Comparison of ENCODE assay signal across 8 cellular contexts in the genomic region with DNA sequence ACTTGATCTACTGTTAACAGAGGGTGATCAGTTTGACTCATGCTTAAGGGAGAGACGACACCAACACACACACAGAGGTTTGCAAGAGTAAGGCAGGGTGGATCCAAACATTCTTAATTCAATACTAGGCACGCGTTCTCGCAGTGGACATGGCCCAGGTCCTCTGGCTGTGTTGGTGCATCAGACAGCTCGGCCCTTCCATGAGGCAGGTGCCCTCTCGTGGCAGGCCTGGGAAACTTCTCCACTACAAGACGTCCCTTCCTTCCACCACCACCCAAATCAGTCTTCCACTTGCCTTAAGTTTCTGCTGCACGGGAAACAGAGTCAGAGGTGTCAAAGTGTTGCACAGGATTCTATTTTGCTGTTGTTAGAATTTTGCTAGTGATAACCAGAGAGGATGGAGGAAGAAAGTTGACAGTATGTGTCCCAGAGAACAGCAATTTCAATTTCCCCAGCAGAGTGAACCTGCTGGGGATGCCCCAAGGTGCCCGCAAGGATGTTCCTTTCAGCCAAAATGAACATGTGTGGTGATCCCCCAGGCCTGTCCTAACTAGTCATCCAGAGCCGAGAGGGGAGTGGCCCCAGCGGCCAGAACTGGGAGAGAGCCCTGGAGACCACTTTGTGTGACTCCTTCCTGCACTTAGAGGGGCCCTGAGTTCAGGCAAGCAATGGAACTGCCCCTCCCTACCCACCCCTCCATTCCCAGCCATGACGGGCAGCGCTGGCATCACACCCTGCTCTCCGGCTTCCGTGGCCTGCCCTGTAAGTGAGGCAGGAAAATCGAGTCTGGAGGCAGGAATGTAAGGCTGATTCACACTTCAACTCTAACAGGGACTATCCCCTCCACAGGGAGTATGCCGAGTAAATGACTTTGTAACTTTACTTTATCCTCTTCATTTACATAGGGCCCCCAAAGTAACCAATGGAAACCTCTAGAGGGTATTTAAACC. TPM values are rescaled to one million over a fixed set of nuclear protein-coding genes. Genes with fewer than 3 reads are reported as not detected.
DNase-seq lines count a peak whose midpoint lies in the region; ATAC-seq, FAIRE-seq and TF ChIP-seq lines count a peak whose summit lies in the region.

No MANE protein-coding gene starts in this region.

- H3K79me2 ChIP-seq in HepG2 (ENCODE audit: insufficient read depth, low read length) = no peaks in the 10 kb centered on the region

- no peaks in the 10 kb centered on the region for H3K27me3 ChIP-seq in HepG2 (ENCODE audit: control insufficient read depth in 1 of 2, insufficient read depth in 2 of 2, low read length in 2 of 2)

- TF ChIP-seq CTCF in choroid plexus epithelial cell (conservative IDR thresholded peaks at IDR 0.05; ENCODE audit: low read depth, low read length) (peak; percentile 93), HepG2 (CRISPR knock-in tag; IDR thresholded peaks at IDR 0.05) (peak; percentile 91)

- peaks cover 9% of the 10 kb centered on the region; the same call in 1 of the 2 replicates for H3K9me3 ChIP-seq in HepG2 (ENCODE audit: low read length)

- no peaks in the 10 kb centered on the region for H3K36me3 ChIP-seq in HepG2 (replicated peaks in 1 of 2; ENCODE audit: control insufficient read depth in 1 of 2, insufficient read depth in 2 of 2, low read length in 2 of 2)

- no peak overlapping the region for H3K4me3 ChIP-seq in choroid plexus epithelial cell (ENCODE audit: low read depth, low read length)
- no peak overlapping the region for H3K4me3 ChIP-seq in HepG2 (replicated peaks in 1 of 3; ENCODE audit: insufficient read depth in 1 of 3, low read depth in 2 of 3, low read length in 3 of 3)

- TF ChIP-seq EP300 in HepG2 (IDR thresholded peaks at IDR 0.05; ENCODE audit: low read depth in 2 of 2, low read length in 2 of 2) (no peak), HepG2 (CRISPR knock-in tag; IDR thresholded peaks at IDR 0.05; ENCODE audit: borderline replicate concordance) (no peak)

- TF ChIP-seq POLR2A in HepG2 (IDR thresholded peaks at IDR 0.05; ENCODE audit: insufficient read depth in 1 of 2, low read depth in 2 of 2, low read length in 2 of 2) = no peak

- in situ Hi-C loops in HepG2 (cut with HindIII; ENCODE audit: extremely low pct_ligation_motif_present, low pct_unique_long_range_greater_than_20kb) = loop anchor here (5.0 kb wide), 1 partner anchor 179 kb away; no protein-coding TSS in a partner anchor

- CTCF ChIA-PET in HepG2 (lab: Yijun Ruan, JAX; ENCODE audit: low intra/inter-chr PET ratio, low total read pairs) = interaction anchor here (2.6 kb wide), 1 partner anchor 178 kb away, joined by 30 read pairs; no protein-coding TSS in a partner anchor

- H2AFZ ChIP-seq in HepG2 (ENCODE audit: low read length) = no peak overlapping the region

- DNase-seq in CD1c-positive myeloid dendritic cell (ENCODE audit: extremely low spot score) = peak; percentile 62
- peak; percentile 17 for DNase-seq in NCI-H1105 treated with DMSO at 0.1 percent for 48 hours (lab: John Stamatoyannopoulos, UW)
- peak; percentile 67 for DNase-seq in activated CD4-positive, alpha-beta T cell treated with anti-CD3 and anti-CD28 coated beads for 1 hour
- DNase-seq in choroid plexus epithelial cell (ENCODE audit: low read depth) = peak; percentile 85
- peak; percentile 54 for DNase-seq in HepG2 (ENCODE audit: low spot score)
- DNase-seq in stimulated activated CD4-positive, alpha-beta T cell treated with anti-CD3 and anti-CD28 coated beads, TNF-alpha, amount 100 ng/mL, for 4 hours (ENCODE audit: low read depth in 3 of 3) = peak; percentile 8 to 24 (median 23)

- H3K9ac ChIP-seq in HepG2 (ENCODE audit: insufficient read depth, low read depth, low read length) = no peak overlapping the region

- H3K4me2 ChIP-seq in HepG2 (ENCODE audit: low read depth, low read length) = no peak overlapping the region

- no TSS peak for BruUV-seq in HepG2 (replicated peaks; lab: Mats Ljungman, UMichigan)

- H3K4me1 ChIP-seq in HepG2 (ENCODE audit: insufficient read depth, low read length) = peaks cover 12% of the 10 kb centered on the region

- H3K27ac ChIP-seq in HepG2 (ENCODE audit: extremely low read length, insufficient read depth, low read length) = no peak overlapping the region

- intact Hi-C loops in HepG2 (cut with micrococcal nuclease; ENCODE audit: unreplicated experiment) = loop anchor here (1.0 to 2.0 kb wide), 4 partner anchors 40 to 338 kb away; no protein-coding TSS in a partner anchor

- WGBS in HepG2 (ENCODE audit: low lambda C conversion rate) = 17% methylated on average over 14 of the region's 17 CpGs

- peak; percentile 58 for TF ChIP-seq RAD21 in HepG2 (CRISPR knock-in tag; IDR thresholded peaks at IDR 0.05)

- ATAC-seq in GM19372 (IDR thresholded peaks at IDR 0.05; ENCODE audit: low read depth, unreplicated experiment) (peak; percentile 77), HepG2 (peak; percentile 98), HG02588 (IDR thresholded peaks at IDR 0.05; ENCODE audit: unreplicated experiment) (no peak)

- no peaks in the 10 kb centered on the region for H4K20me1 ChIP-seq in HepG2 (ENCODE audit: insufficient read depth, low read length)

- POLR2A ChIA-PET in HepG2 (lab: Yijun Ruan, JAX) = interaction anchor here (1.4 kb wide), 1 partner anchor 177 kb away, joined by 7 read pairs; no protein-coding TSS in a partner anchor

- peak; percentile 86 for FAIRE-seq in HepG2 (lab: Jason Lieb, UNC)

TF ChIP-seq in HepG2, 621 proteins besides CTCF, POLR2A, EP300 and RAD21 (continues in another document):
- TF ChIP-seq ZFAT (CRISPR knock-in tag; conservative IDR thresholded peaks at IDR 0.05) = no peak
- TF ChIP-seq SALL1 (CRISPR knock-in tag; IDR thresholded peaks at IDR 0.05) = peak; percentile 31; the same call in 1 of the 2 replicates
- TF ChIP-seq SMC3 (IDR thresholded peaks at IDR 0.05; ENCODE audit: low read length) = peak; percentile 88
- no peak for TF ChIP-seq RFXANK (CRISPR knock-in tag; IDR thresholded peaks at IDR 0.05)
- TF ChIP-seq ELF3 (CRISPR knock-in tag; IDR thresholded peaks at IDR 0.05) = 0 out of 2 replicates have a peak, but pooled peaks have one; percentile 17
- no peak for TF ChIP-seq MLLT10 (CRISPR knock-in tag; IDR thresholded peaks at IDR 0.05)
- TF ChIP-seq RXRB (CRISPR knock-in tag; IDR thresholded peaks at IDR 0.05; ENCODE audit: borderline replicate concordance) = peak; percentile 27; the same call in 1 of the 2 replicates
- no peak for TF ChIP-seq RFX1 (IDR thresholded peaks at IDR 0.05)
- TF ChIP-seq ZNF878 (CRISPR knock-in tag; IDR thresholded peaks at IDR 0.05) = no peak
- 0 out of 2 replicates have a peak, but pooled peaks have one; percentile 13 for TF ChIP-seq GATAD2A (CRISPR knock-in tag; IDR thresholded peaks at IDR 0.05)
- TF ChIP-seq KDM4B (CRISPR knock-in tag; IDR thresholded peaks at IDR 0.05) = 0 out of 2 replicates have a peak, but pooled peaks have one; percentile 41

RNA-seq across cellular contexts. Expression of a gene that starts 34.8 kb away (rescaled TPM):
- 5.8 and 6.5 TPM in 2 replicates for total RNA-seq in HepG2 (2016; rRNA removed; fragmentation: Illumina TruSeq; extraction: Trizol)
- total RNA-seq in HepG2 (2016; cell fraction: cytosol; rRNA removed; fragmentation: Illumina TruSeq; extraction: Trizol; ENCODE audit: low read depth) = 0.91 and 1.5 TPM in 2 replicates
- total RNA-seq in HepG2 (2016; cell fraction: insoluble cytoplasmic fraction; rRNA removed; fragmentation: Illumina TruSeq; extraction: Trizol) = 4.7 and 6.3 TPM in 2 replicates
- 2.0 and 2.5 TPM in 2 replicates for total RNA-seq in HepG2 (2016; cell fraction: membrane; rRNA removed; fragmentation: Illumina TruSeq; extraction: Trizol)
- 5.1 and 6.0 TPM in 2 replicates for total RNA-seq in HepG2 (2016; cell fraction: nucleus; rRNA removed; fragmentation: Illumina TruSeq; extraction: Trizol)
- 2.6 and 4.1 TPM in 2 replicates for polyA plus RNA-seq in HepG2 (2011; rRNA removed)
- 1.9 and 3.3 TPM in 2 replicates for polyA plus RNA-seq in HepG2 (2011; cell fraction: cytosol; rRNA removed)
- 10.6 and 13.3 TPM in 2 replicates for polyA plus RNA-seq in HepG2 (2011; cell fraction: nucleus; rRNA removed)
- 3.1 and 3.2 TPM in 2 replicates for polyA plus RNA-seq in HepG2 (2012)
- 0.67 and 0.69 TPM in 2 replicates for polyA plus RNA-seq in HepG2 (2016; cell fraction: cytosol; fragmentation: Illumina TruSeq; extraction: Trizol; ENCODE audit: low read depth)
- 4.3 and 4.6 TPM in 2 replicates for polyA plus RNA-seq in HepG2 (2016; cell fraction: insoluble cytoplasmic fraction; fragmentation: Illumina TruSeq; extraction: Trizol; ENCODE audit: low read depth)
- polyA plus RNA-seq in HepG2 (2016; cell fraction: membrane; fragmentation: Illumina TruSeq; extraction: Trizol; ENCODE audit: low read depth) = 1.1 and 1.5 TPM in 2 replicates
- 6.6 and 7.4 TPM in 2 replicates for polyA plus RNA-seq in HepG2 (2016; cell fraction: nucleus; fragmentation: Illumina TruSeq; extraction: Trizol; ENCODE audit: insufficient read depth, low read depth)
- polyA minus RNA-seq in HepG2 (2011; rRNA and poly(A)+ RNA removed; ENCODE audit: low replicate concordance) = 6.7 and 7.0 TPM in 2 replicates
- 2.9 and 4.3 TPM in 2 replicates for polyA minus RNA-seq in HepG2 (2011; cell fraction: cytosol; rRNA and poly(A)+ RNA removed)
- 8.6 and 13.1 TPM in 2 replicates for polyA minus RNA-seq in HepG2 (2011; cell fraction: nucleus; rRNA and poly(A)+ RNA removed)

RNA-seq across cellular contexts. Expression of a gene that starts 47.1 kb away (rescaled TPM):
- 0.86 and 1.8 TPM in 2 replicates for total RNA-seq in HepG2 (2016; rRNA removed; fragmentation: Illumina TruSeq; extraction: Trizol)
- total RNA-seq in HepG2 (2016; cell fraction: cytosol; rRNA removed; fragmentation: Illumina TruSeq; extraction: Trizol; ENCODE audit: low read depth) = 0.20 and 0.62 TPM in 2 replicates
- 0.98 and 1.7 TPM in 2 replicates for total RNA-seq in HepG2 (2016; cell fraction: insoluble cytoplasmic fraction; rRNA removed; fragmentation: Illumina TruSeq; extraction: Trizol)
- 0.93 and 0.96 TPM in 2 replicates for total RNA-seq in HepG2 (2016; cell fraction: membrane; rRNA removed; fragmentation: Illumina TruSeq; extraction: Trizol)
- 1.4 and 2.2 TPM in 2 replicates for total RNA-seq in HepG2 (2016; cell fraction: nucleus; rRNA removed; fragmentation: Illumina TruSeq; extraction: Trizol)
- polyA plus RNA-seq in HepG2 (2011; rRNA removed) = 1.7 and 1.9 TPM in 2 replicates
- 1.2 and 1.5 TPM in 2 replicates for polyA plus RNA-seq in HepG2 (2011; cell fraction: cytosol; rRNA removed)
- 1.3 TPM in 2 replicates for polyA plus RNA-seq in HepG2 (2011; cell fraction: nucleus; rRNA removed)
- 3.7 and 4.1 TPM in 2 replicates for polyA plus RNA-seq in HepG2 (2012)
- polyA plus RNA-seq in HepG2 (2016; cell fraction: cytosol; fragmentation: Illumina TruSeq; extraction: Trizol; ENCODE audit: low read depth) = 0.32 and 0.38 TPM in 2 replicates
- 0.76 and 0.89 TPM in 2 replicates for polyA plus RNA-seq in HepG2 (2016; cell fraction: insoluble cytoplasmic fraction; fragmentation: Illumina TruSeq; extraction: Trizol; ENCODE audit: low read depth)
- polyA plus RNA-seq in HepG2 (2016; cell fraction: membrane; fragmentation: Illumina TruSeq; extraction: Trizol; ENCODE audit: low read depth) = 0.26 and 0.73 TPM in 2 replicates
- polyA plus RNA-seq in HepG2 (2016; cell fraction: nucleus; fragmentation: Illumina TruSeq; extraction: Trizol; ENCODE audit: insufficient read depth, low read depth) = 2.7 and 3.0 TPM in 2 replicates
- polyA minus RNA-seq in HepG2 (2011; rRNA and poly(A)+ RNA removed; ENCODE audit: low replicate concordance) = 2.6 TPM in 1 of 2 replicates, not detected in the other
- polyA minus RNA-seq in HepG2 (2011; cell fraction: cytosol; rRNA and poly(A)+ RNA removed) = 0.89 and 0.97 TPM in 2 replicates
- 1.2 and 2.0 TPM in 2 replicates for polyA minus RNA-seq in HepG2 (2011; cell fraction: nucleus; rRNA and poly(A)+ RNA removed)

Comparison
In these comparisons a context has a peak if more than half of its experiments do, and no peak if none do; other contexts are left out.
1. DNase-seq: peak in every context shown above with its lines; median percentile 85 in choroid plexus epithelial cell; 67 in activated CD4-positive, alpha-beta T cell treated with anti-CD3 and anti-CD28 coated beads for 1 hour; 62 in CD1c-positive myeloid dendritic cell; 54 in HepG2; 23 in stimulated activated CD4-positive, alpha-beta T cell treated with anti-CD3 and anti-CD28 coated beads, TNF-alpha, amount 100 ng/mL, for 4 hours; 17 in NCI-H1105 treated with DMSO at 0.1 percent for 48 hours.